ENCODE assay signal across 1 cellular context in genomic region chrX:120549483-120550452, GRCh38.
TF ChIP-seq lines count a peak whose summit lies in the region.

No MANE protein-coding gene starts in this region.

TF ChIP-seq in K562, 482 proteins besides CTCF, POLR2A, EP300 and RAD21 (continued from another document and continues in another):
- TF ChIP-seq, protein P1, sequence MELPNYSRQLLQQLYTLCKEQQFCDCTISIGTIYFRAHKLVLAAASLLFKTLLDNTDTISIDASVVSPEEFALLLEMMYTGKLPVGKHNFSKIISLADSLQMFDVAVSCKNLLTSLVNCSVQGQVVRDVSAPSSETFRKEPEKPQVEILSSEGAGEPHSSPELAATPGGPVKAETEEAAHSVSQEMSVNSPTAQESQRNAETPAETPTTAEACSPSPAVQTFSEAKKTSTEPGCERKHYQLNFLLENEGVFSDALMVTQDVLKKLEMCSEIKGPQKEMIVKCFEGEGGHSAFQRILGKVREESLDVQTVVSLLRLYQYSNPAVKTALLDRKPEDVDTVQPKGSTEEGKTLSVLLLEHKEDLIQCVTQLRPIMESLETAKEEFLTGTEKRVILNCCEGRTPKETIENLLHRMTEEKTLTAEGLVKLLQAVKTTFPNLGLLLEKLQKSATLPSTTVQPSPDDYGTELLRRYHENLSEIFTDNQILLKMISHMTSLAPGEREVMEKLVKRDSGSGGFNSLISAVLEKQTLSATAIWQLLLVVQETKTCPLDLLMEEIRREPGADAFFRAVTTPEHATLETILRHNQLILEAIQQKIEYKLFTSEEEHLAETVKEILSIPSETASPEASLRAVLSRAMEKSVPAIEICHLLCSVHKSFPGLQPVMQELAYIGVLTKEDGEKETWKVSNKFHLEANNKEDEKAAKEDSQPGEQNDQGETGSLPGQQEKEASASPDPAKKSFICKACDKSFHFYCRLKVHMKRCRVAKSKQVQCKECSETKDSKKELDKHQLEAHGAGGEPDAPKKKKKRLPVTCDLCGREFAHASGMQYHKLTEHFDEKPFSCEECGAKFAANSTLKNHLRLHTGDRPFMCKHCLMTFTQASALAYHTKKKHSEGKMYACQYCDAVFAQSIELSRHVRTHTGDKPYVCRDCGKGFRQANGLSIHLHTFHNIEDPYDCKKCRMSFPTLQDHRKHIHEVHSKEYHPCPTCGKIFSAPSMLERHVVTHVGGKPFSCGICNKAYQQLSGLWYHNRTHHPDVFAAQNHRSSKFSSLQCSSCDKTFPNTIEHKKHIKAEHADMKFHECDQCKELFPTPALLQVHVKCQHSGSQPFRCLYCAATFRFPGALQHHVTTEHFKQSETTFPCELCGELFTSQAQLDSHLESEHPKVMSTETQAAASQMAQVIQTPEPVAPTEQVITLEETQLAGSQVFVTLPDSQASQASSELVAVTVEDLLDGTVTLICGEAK (IDR thresholded peaks at IDR 0.05) = no peak; the same call in 1 of the 2 replicates
- TF ChIP-seq, protein P1 (CRISPR knock-in tag; IDR thresholded peaks at IDR 0.05) = no peak
- TF ChIP-seq ZNF197 (CRISPR knock-in tag; IDR thresholded peaks at IDR 0.05; ENCODE audit: low read depth) = no peak
- no peak for TF ChIP-seq PRPF4 (IDR thresholded peaks at IDR 0.05; ENCODE audit: insufficient read depth, low read depth, low read length, poor library complexity, severe bottlenecking)
- TF ChIP-seq NR2F6 (CRISPR knock-in tag; IDR thresholded peaks at IDR 0.05) = no peak
- TF ChIP-seq SMARCE1 (IDR thresholded peaks at IDR 0.05) = peak; percentile 99
- no peak for TF ChIP-seq GTF2B (IDR thresholded peaks at IDR 0.05; ENCODE audit: extremely low read depth, insufficient read length)
- TF ChIP-seq ZNF224 (CRISPR knock-in tag; IDR thresholded peaks at IDR 0.05) = no peak
- TF ChIP-seq ZNF57 (CRISPR knock-in tag; IDR thresholded peaks at IDR 0.05) = no peak
- no peak for TF ChIP-seq MLX (CRISPR knock-in tag; conservative IDR thresholded peaks at IDR 0.05)
- TF ChIP-seq NCOA1 (IDR thresholded peaks at IDR 0.05; ENCODE audit: low read depth) = 0 out of 2 replicates have a peak, but pooled peaks have one; percentile 40
- no peak for TF ChIP-seq ELF2 (CRISPR knock-in tag; IDR thresholded peaks at IDR 0.05)
- TF ChIP-seq HDAC8 (tag; IDR thresholded peaks at IDR 0.05) = no peak
- TF ChIP-seq, protein P2, sequence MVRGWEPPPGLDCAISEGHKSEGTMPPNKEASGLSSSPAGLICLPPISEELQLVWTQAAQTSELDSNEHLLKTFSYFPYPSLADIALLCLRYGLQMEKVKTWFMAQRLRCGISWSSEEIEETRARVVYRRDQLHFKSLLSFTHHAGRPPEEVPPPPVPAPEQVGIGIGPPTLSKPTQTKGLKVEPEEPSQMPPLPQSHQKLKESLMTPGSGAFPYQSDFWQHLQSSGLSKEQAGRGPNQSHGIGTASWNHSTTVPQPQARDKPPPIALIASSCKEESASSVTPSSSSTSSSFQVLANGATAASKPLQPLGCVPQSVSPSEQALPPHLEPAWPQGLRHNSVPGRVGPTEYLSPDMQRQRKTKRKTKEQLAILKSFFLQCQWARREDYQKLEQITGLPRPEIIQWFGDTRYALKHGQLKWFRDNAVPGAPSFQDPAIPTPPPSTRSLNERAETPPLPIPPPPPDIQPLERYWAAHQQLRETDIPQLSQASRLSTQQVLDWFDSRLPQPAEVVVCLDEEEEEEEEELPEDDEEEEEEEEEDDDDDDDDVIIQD (CRISPR knock-in tag; IDR thresholded peaks at IDR 0.05) = no peak
- TF ChIP-seq PTTG1 (tag; IDR thresholded peaks at IDR 0.05; ENCODE audit: low read depth) = no peak
- TF ChIP-seq ARNT (IDR thresholded peaks at IDR 0.05) = no peak; a peak in 1 of 4 replicates
- TF ChIP-seq ADNP (tag; IDR thresholded peaks at IDR 0.05) = no peak
- TF ChIP-seq ZFPM2 (CRISPR knock-in tag; IDR thresholded peaks at IDR 0.05) = no peak
- TF ChIP-seq, protein P3, sequence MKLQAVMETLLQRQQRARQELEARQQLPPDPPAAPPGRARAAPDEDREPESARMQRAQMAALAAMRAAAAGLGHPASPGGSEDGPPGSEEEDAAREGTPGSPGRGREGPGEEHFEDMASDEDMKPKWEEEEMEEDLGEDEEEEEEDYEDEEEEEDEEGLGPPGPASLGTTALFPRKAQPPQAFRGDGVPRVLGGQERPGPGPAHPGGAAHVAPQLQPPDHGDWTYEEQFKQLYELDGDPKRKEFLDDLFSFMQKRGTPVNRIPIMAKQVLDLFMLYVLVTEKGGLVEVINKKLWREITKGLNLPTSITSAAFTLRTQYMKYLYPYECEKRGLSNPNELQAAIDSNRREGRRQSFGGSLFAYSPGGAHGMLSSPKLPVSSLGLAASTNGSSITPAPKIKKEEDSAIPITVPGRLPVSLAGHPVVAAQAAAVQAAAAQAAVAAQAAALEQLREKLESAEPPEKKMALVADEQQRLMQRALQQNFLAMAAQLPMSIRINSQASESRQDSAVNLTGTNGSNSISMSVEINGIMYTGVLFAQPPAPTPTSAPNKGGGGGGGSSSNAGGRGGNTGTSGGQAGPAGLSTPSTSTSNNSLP (IDR thresholded peaks at IDR 0.05; ENCODE audit: borderline replicate concordance, low read depth, low read length) = no peak
- no peak for TF ChIP-seq ZNF140 (CRISPR knock-in tag; IDR thresholded peaks at IDR 0.05)
- no peak for TF ChIP-seq RFX1 (IDR thresholded peaks at IDR 0.05)
- no peak; the same call in 1 of the 2 replicates for TF ChIP-seq ZNF239 (CRISPR knock-in tag; IDR thresholded peaks at IDR 0.05)
- TF ChIP-seq KLF16 (IDR thresholded peaks at IDR 0.05) = no peak
- no peak for TF ChIP-seq MYBL2 (IDR thresholded peaks at IDR 0.05; ENCODE audit: low read depth)
- no peak for TF ChIP-seq MYBL2 (CRISPR knock-in tag; IDR thresholded peaks at IDR 0.05; ENCODE audit: borderline replicate concordance)
- no peak for TF ChIP-seq NCOA6 (IDR thresholded peaks at IDR 0.05)
- no peak for TF ChIP-seq E2F6 (IDR thresholded peaks at IDR 0.05; ENCODE audit: borderline replicate concordance in 1 of 2, extremely low read depth in 1 of 2, insufficient read depth in 1 of 2, insufficient read length in 1 of 2, low read depth in 1 of 2, low read length in 1 of 2, poor library complexity in 1 of 2, severe bottlenecking in 1 of 2)
- no peak for TF ChIP-seq ZC3H11A (IDR thresholded peaks at IDR 0.05; ENCODE audit: low read depth, low read length)
- TF ChIP-seq, protein P4, sequence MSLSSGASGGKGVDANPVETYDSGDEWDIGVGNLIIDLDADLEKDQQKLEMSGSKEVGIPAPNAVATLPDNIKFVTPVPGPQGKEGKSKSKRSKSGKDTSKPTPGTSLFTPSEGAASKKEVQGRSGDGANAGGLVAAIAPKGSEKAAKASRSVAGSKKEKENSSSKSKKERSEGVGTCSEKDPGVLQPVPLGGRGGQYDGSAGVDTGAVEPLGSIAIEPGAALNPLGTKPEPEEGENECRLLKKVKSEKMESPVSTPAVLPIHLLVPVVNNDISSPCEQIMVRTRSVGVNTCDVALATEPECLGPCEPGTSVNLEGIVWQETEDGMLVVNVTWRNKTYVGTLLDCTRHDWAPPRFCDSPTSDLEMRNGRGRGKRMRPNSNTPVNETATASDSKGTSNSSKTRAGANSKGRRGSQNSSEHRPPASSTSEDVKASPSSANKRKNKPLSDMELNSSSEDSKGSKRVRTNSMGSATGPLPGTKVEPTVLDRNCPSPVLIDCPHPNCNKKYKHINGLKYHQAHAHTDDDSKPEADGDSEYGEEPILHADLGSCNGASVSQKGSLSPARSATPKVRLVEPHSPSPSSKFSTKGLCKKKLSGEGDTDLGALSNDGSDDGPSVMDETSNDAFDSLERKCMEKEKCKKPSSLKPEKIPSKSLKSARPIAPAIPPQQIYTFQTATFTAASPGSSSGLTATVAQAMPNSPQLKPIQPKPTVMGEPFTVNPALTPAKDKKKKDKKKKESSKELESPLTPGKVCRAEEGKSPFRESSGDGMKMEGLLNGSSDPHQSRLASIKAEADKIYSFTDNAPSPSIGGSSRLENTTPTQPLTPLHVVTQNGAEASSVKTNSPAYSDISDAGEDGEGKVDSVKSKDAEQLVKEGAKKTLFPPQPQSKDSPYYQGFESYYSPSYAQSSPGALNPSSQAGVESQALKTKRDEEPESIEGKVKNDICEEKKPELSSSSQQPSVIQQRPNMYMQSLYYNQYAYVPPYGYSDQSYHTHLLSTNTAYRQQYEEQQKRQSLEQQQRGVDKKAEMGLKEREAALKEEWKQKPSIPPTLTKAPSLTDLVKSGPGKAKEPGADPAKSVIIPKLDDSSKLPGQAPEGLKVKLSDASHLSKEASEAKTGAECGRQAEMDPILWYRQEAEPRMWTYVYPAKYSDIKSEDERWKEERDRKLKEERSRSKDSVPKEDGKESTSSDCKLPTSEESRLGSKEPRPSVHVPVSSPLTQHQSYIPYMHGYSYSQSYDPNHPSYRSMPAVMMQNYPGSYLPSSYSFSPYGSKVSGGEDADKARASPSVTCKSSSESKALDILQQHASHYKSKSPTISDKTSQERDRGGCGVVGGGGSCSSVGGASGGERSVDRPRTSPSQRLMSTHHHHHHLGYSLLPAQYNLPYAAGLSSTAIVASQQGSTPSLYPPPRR (CRISPR knock-in tag; IDR thresholded peaks at IDR 0.05; ENCODE audit: borderline replicate concordance) = no peak
- no peak for TF ChIP-seq GATAD2B (IDR thresholded peaks at IDR 0.05; ENCODE audit: borderline replicate concordance)
- TF ChIP-seq, protein P5, sequence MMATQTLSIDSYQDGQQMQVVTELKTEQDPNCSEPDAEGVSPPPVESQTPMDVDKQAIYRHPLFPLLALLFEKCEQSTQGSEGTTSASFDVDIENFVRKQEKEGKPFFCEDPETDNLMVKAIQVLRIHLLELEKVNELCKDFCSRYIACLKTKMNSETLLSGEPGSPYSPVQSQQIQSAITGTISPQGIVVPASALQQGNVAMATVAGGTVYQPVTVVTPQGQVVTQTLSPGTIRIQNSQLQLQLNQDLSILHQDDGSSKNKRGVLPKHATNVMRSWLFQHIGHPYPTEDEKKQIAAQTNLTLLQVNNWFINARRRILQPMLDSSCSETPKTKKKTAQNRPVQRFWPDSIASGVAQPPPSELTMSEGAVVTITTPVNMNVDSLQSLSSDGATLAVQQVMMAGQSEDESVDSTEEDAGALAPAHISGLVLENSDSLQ (IDR thresholded peaks at IDR 0.05) = peak; percentile 50; the same call in 1 of the 2 replicates
- TF ChIP-seq EP400 (IDR thresholded peaks at IDR 0.05) = peak; percentile 41; the same call in 1 of the 2 replicates
- TF ChIP-seq MIER1 (IDR thresholded peaks at IDR 0.05; ENCODE audit: low read depth) = no peak
- no peak for TF ChIP-seq ZBTB9 (CRISPR knock-in tag; IDR thresholded peaks at IDR 0.05)
- TF ChIP-seq SUPT5H (IDR thresholded peaks at IDR 0.05) = no peak
- TF ChIP-seq SRSF3 (IDR thresholded peaks at IDR 0.05; ENCODE audit: insufficient read depth, low read length) = no peak
- TF ChIP-seq FOXM1 (IDR thresholded peaks at IDR 0.05; ENCODE audit: low read depth) = no peak
- no peak for TF ChIP-seq FOXM1 (CRISPR knock-in tag; IDR thresholded peaks at IDR 0.05; ENCODE audit: low read depth)
- TF ChIP-seq TGIF2 (CRISPR knock-in tag; IDR thresholded peaks at IDR 0.05) = no peak
- TF ChIP-seq ZNF589 (CRISPR knock-in tag; IDR thresholded peaks at IDR 0.05; ENCODE audit: low read depth) = no peak
- no peak for TF ChIP-seq XRCC3 (IDR thresholded peaks at IDR 0.05)
- no peak for TF ChIP-seq IFI16 (CRISPR knock-in tag; IDR thresholded peaks at IDR 0.05)
- no peak for TF ChIP-seq ZNF507 (tag; conservative IDR thresholded peaks at IDR 0.05)
- no peak for TF ChIP-seq HOXB6 (CRISPR knock-in tag; IDR thresholded peaks at IDR 0.05; ENCODE audit: borderline replicate concordance)
